ENCODE assay signal across 29 cellular contexts in genomic region chr19:49431330-49431749, GRCh38. TPM values are rescaled to one million over a fixed set of nuclear protein-coding genes. Genes with fewer than 3 reads are reported as not detected.
DNase-seq lines count a peak whose midpoint lies in the region; ATAC-seq and TF ChIP-seq lines count a peak whose summit lies in the region.
"Had no signal": no experiment of that assay in that cellular context is flagged by ENCODE, and none has a peak within 500 bp of the region (broad histone marks: within the 10 kb centered on the region; RNA-seq: fewer than 3 reads in every experiment).

No MANE protein-coding gene starts in this region.

- no peaks in the 10 kb centered on the region for H3K79me2 ChIP-seq in smooth muscle cell (ENCODE audit: low read depth)

- no peaks in the 10 kb centered on the region for H3F3A ChIP-seq in smooth muscle cell (ENCODE audit: low read depth)

- H4K20me1 ChIP-seq in smooth muscle cell (ENCODE audit: low read depth) = no peaks in the 10 kb centered on the region

- no peak for ATAC-seq in left lobe of liver

- no peak overlapping the region for H2AFZ ChIP-seq in smooth muscle cell (ENCODE audit: low read depth)

- H3K27ac ChIP-seq in WERI-Rb-1 (no peak overlapping the region), smooth muscle cell (ENCODE audit: low read depth) (no peak overlapping the region)
- H3K27ac ChIP-seq: BLaER1 treated with 17β-estradiol and CSF1 and Interleukin-3, amounts not matched to agents 10 nM and 100 nM; sigmoid colon; suprapubic skin had no signal

- DNase-seq in activated T-cell treated with anti-CD3 and anti-CD28 coated beads, Interleukin-2, amount 50 U/mL, for 48 hours = peak; percentile 57 to 65
- DNase-seq in activated T-cell treated with anti-CD3 and anti-CD28 coated beads, Interleukin-2, amount 50 U/mL, for 24 hours = no peak
- DNase-seq in G401 (ENCODE audit: low spot score) = peak; percentile 20
- peak; percentile 53 for DNase-seq in WERI-Rb-1
- DNase-seq in occipital lobe (lab: John Stamatoyannopoulos, UW) = peak; percentile 10
- DNase-seq in smooth muscle cell (lab: John Stamatoyannopoulos, UW; ENCODE audit: unreplicated experiment) = no peak
- DNase-seq in left lobe of liver (ENCODE audit: low spot score) = no peak
- no peak for DNase-seq in NCI-H2196 treated with DMSO at 0.1 percent for 48 hours (lab: John Stamatoyannopoulos, UW; ENCODE audit: unreplicated experiment)
- DNase-seq: ACHN; central memory CD4-positive, alpha-beta T cell; HCEC 1CT; NCI-H2029 treated with DMSO at 0.1 percent for 48 hours; NCI-H345; NCI-H748 treated with DMSO at 0.1 percent for 48 hours; sigmoid colon had no signal

- H3K27ac Mint-ChIP-seq in activated T-cell treated with anti-CD3 and anti-CD28 coated beads, Interleukin-2, amount 50 U/mL, for 24 hours = no peak overlapping the region
- H3K27ac Mint-ChIP-seq: activated naive CD8-positive, alpha-beta T cell; activated T-helper 1 cell treated with anti-CD3 and anti-CD28 coated beads, Interleukin-12 subunit alpha, Interleukin-12 subunit beta, Interleukin-2, Interleukin-4 antibody, amounts not matched to agents 30 ng/mL and 10 ng/mL and 1 ng/mL, durations not matched to agents 14 hours and 24 hours and 36 hours; progenitor cell of endocrine pancreas had no signal

- TF ChIP-seq CTCF in WERI-Rb-1 (IDR thresholded peaks at IDR 0.05; ENCODE audit: low read depth, low read length) (no peak), smooth muscle cell (IDR thresholded peaks at IDR 0.05; ENCODE audit: borderline replicate concordance, insufficient read depth, poor library complexity, severe bottlenecking) (no peak)

- no peaks in the 10 kb centered on the region for H3K36me3 Mint-ChIP-seq in activated T-cell treated with anti-CD3 and anti-CD28 coated beads, Interleukin-2, amount 50 U/mL, for 24 hours (ENCODE audit: low read depth)
- H3K36me3 Mint-ChIP-seq: activated naive CD8-positive, alpha-beta T cell had no signal

- H3K4me1 ChIP-seq in smooth muscle cell (ENCODE audit: low read depth) = peaks cover 6% of the 10 kb centered on the region

- WGBS in smooth muscle cell (ENCODE audit: low lambda C conversion rate) = 89% methylated on average over 29 of the region's 29 CpGs

- H3K9ac ChIP-seq in smooth muscle cell (ENCODE audit: low read depth) = no peak overlapping the region
- H3K9ac ChIP-seq: BLaER1 treated with 17β-estradiol and CSF1 and Interleukin-3, amounts not matched to agents 10 nM and 100 nM had no signal

- H3K9me3 ChIP-seq in WERI-Rb-1 (ENCODE audit: severe bottlenecking) (no peaks in the 10 kb centered on the region), smooth muscle cell (replicated peaks; ENCODE audit: low read depth) (no peaks in the 10 kb centered on the region)
- H3K9me3 ChIP-seq: sigmoid colon, suprapubic skin had no signal

- H3K36me3 ChIP-seq in WERI-Rb-1 (peaks cover 68% of the 10 kb centered on the region), smooth muscle cell (ENCODE audit: low read depth) (no peaks in the 10 kb centered on the region)
- H3K36me3 ChIP-seq: BLaER1 treated with 17β-estradiol and CSF1 and Interleukin-3, amounts not matched to agents 10 nM and 100 nM; sigmoid colon; suprapubic skin had no signal

- no peaks in the 10 kb centered on the region for H3K9me3 Mint-ChIP-seq in activated T-cell treated with anti-CD3 and anti-CD28 coated beads, Interleukin-2, amount 50 U/mL, for 24 hours
- H3K9me3 Mint-ChIP-seq: activated T-helper 1 cell treated with anti-CD3 and anti-CD28 coated beads, Interleukin-12 subunit alpha, Interleukin-12 subunit beta, Interleukin-2, Interleukin-4 antibody, amounts not matched to agents 30 ng/mL and 10 ng/mL and 1 ng/mL, durations not matched to agents 14 hours and 24 hours and 36 hours had no signal

- in situ Hi-C loops in G401 (cut with HindIII; ENCODE audit: low sequenced_read_pairs) = no loop called here

- H3K4me3 ChIP-seq in WERI-Rb-1 (ENCODE audit: low read depth, low read length) = no peak overlapping the region
- no peak overlapping the region for H3K4me3 ChIP-seq in smooth muscle cell
- H3K4me3 ChIP-seq: BLaER1 treated with 17β-estradiol and CSF1 and Interleukin-3, amounts not matched to agents 10 nM and 100 nM; sigmoid colon; suprapubic skin had no signal

- peaks cover 94% of the 10 kb centered on the region for H3K27me3 Mint-ChIP-seq in activated T-cell treated with anti-CD3 and anti-CD28 coated beads, Interleukin-2, amount 50 U/mL, for 24 hours

- no peak overlapping the region for H3K4me2 ChIP-seq in smooth muscle cell

- H3K27me3 ChIP-seq in WERI-Rb-1 (ENCODE audit: insufficient read depth, low read depth, severe bottlenecking) (no peaks in the 10 kb centered on the region), smooth muscle cell (ENCODE audit: low read depth) (peaks cover 100% of the 10 kb centered on the region)

- H3K4me3 Mint-ChIP-seq in activated T-cell treated with anti-CD3 and anti-CD28 coated beads, Interleukin-2, amount 50 U/mL, for 24 hours = no peak overlapping the region
- H3K4me3 Mint-ChIP-seq: activated T-helper 1 cell treated with anti-CD3 and anti-CD28 coated beads, Interleukin-12 subunit alpha, Interleukin-12 subunit beta, Interleukin-2, Interleukin-4 antibody, amounts not matched to agents 30 ng/mL and 10 ng/mL and 1 ng/mL, durations not matched to agents 14 hours and 24 hours and 36 hours had no signal

- H3K4me1 Mint-ChIP-seq in activated T-cell treated with anti-CD3 and anti-CD28 coated beads, Interleukin-2, amount 50 U/mL, for 24 hours (ENCODE audit: low read depth) = peaks cover 40% of the 10 kb centered on the region

RNA-seq across cellular contexts. Expression of gene GFY, which starts 6.2 kb away (rescaled TPM):
- total RNA-seq in G401 (2014; rRNA removed; shearing (Covaris generic)) = 0.55 and 1.3 TPM in 2 replicates
- total RNA-seq in occipital lobe (not detected), smooth muscle cell (not detected in 2 replicates), left lobe of liver (not detected)
- not detected in 2 replicates for polyA plus RNA-seq in smooth muscle cell
- total RNA-seq: activated T-helper 1 cell treated with anti-CD3 and anti-CD28 coated beads, Interleukin-12 subunit alpha, Interleukin-12 subunit beta, Interleukin-2, Interleukin-4 antibody, amounts not matched to agents 30 ng/mL and 10 ng/mL and 1 ng/mL, durations not matched to agents 14 hours and 24 hours and 36 hours; Daoy; dermis blood vessel endothelial cell; endothelial cell of umbilical vein; glomerular endothelial cell; lower leg skin; mucosa of gallbladder; progenitor cell of endocrine pancreas; sigmoid colon; suprapubic skin; T-helper 2 cell treated with Interferon-gamma antibody and Interleukin-4, amounts not matched to agents 100 ng/mL and 5 ng/mL, for 36 hours had no signal
- polyA plus RNA-seq: endothelial cell of umbilical vein, keratinocyte, neural cell, sigmoid colon had no signal

RNA-seq across cellular contexts. Expression of gene PTH2, which starts 8.1 kb away (rescaled TPM):
- total RNA-seq in G401 (2014; rRNA removed; shearing (Covaris generic)) = not detected in 2 replicates
- total RNA-seq in occipital lobe = not detected
- total RNA-seq in smooth muscle cell = not detected in 2 replicates
- polyA plus RNA-seq in smooth muscle cell = not detected in 2 replicates
- not detected for total RNA-seq in left lobe of liver
- total RNA-seq: activated T-helper 1 cell treated with anti-CD3 and anti-CD28 coated beads, Interleukin-12 subunit alpha, Interleukin-12 subunit beta, Interleukin-2, Interleukin-4 antibody, amounts not matched to agents 30 ng/mL and 10 ng/mL and 1 ng/mL, durations not matched to agents 14 hours and 24 hours and 36 hours; Daoy; dermis blood vessel endothelial cell; endothelial cell of umbilical vein; glomerular endothelial cell; lower leg skin; mucosa of gallbladder; progenitor cell of endocrine pancreas; sigmoid colon; suprapubic skin; T-helper 2 cell treated with Interferon-gamma antibody and Interleukin-4, amounts not matched to agents 100 ng/mL and 5 ng/mL, for 36 hours had no signal
- polyA plus RNA-seq: endothelial cell of umbilical vein, keratinocyte, neural cell, sigmoid colon had no signal

RNA-seq across cellular contexts. Expression of gene SLC17A7, which starts 10.0 kb away (rescaled TPM):
- 3.1 and 7.0 TPM in 2 replicates for total RNA-seq in G401 (2014; rRNA removed; shearing (Covaris generic))
- total RNA-seq in occipital lobe = 34.6 TPM
- 0.04 and 0.54 TPM in 2 replicates for total RNA-seq in smooth muscle cell
- 0.39 TPM in 1 of 2 replicates, not detected in the other for polyA plus RNA-seq in smooth muscle cell
- total RNA-seq in left lobe of liver = 0.15 TPM
- total RNA-seq: Daoy, glomerular endothelial cell had no signal

RNA-seq across cellular contexts. Expression of gene PIH1D1, which starts 20.3 kb away (rescaled TPM):
- total RNA-seq in G401 (2014; rRNA removed; shearing (Covaris generic)) = 148 and 183 TPM in 2 replicates
- total RNA-seq in occipital lobe (58.0 TPM), smooth muscle cell (54.7 and 77.1 TPM in 2 replicates), left lobe of liver (48.8 TPM)
- 84.9 and 89.8 TPM in 2 replicates for polyA plus RNA-seq in smooth muscle cell

RNA-seq across cellular contexts. Expression of gene ALDH16A1, which starts 21.7 kb away (rescaled TPM):
- total RNA-seq in G401 (2014; rRNA removed; shearing (Covaris generic)) = 50.9 and 65.6 TPM in 2 replicates
- total RNA-seq in occipital lobe = 8.0 TPM
- 10.5 and 18.6 TPM in 2 replicates for total RNA-seq in smooth muscle cell
- polyA plus RNA-seq in smooth muscle cell = 24.6 and 24.7 TPM in 2 replicates
- total RNA-seq in left lobe of liver = 29.7 TPM

Comparison
In these comparisons a context has a peak if more than half of its experiments do, and no peak if none do; other contexts are left out.
1. DNase-seq: peak in activated T-cell treated with anti-CD3 and anti-CD28 coated beads, Interleukin-2, amount 50 U/mL, for 48 hours (2 of 2), G401 (single experiment), WERI-Rb-1 (single experiment) and occipital lobe (single experiment); none in activated T-cell treated with anti-CD3 and anti-CD28 coated beads, Interleukin-2, amount 50 U/mL, for 24 hours (single experiment), smooth muscle cell (single experiment), left lobe of liver (single experiment) and NCI-H2196 treated with DMSO at 0.1 percent for 48 hours (single experiment).